ENCODE assay signal across 26 cellular contexts in the genomic region with DNA sequence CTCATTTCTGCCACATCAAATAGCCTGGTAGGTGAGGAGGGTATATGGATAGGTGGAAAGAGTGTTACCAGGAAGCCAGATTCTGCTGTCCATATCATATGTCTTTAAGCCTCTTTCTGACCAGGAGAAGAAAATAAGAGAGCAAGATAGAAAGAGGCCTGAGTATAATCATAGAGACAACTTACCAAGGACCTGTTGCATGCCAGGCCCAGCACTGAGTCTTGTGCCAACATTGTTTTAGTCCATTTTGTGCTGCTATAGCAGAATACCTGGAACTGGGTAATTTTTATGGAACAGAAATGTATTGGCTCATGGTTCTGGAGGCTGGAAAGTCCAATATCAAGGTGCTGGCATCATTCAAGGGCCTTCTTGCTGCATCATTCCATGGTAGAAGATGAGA. TPM values are rescaled to one million over a fixed set of nuclear protein-coding genes. Genes with fewer than 3 reads are reported as not detected.
"Had no signal": no experiment of that assay in that cellular context is flagged by ENCODE, and none has a peak within 500 bp of the region (broad histone marks: within the 10 kb centered on the region; RNA-seq: fewer than 3 reads in every experiment).

No MANE protein-coding gene starts in this region.

- ATAC-seq: HepG2, Panc1, PC-3, Right ventricle myocardium inferior, SK-N-SH treated with all-trans-retinoic acid at 6 μM for 48 hours had no signal

- DNase-seq: IMR-90, Kasumi-1, KG1, MM.1S, NCI-H1092 treated with DMSO at 0.1 percent for 48 hours, NCI-H1436, NCI-H187, NCI-H2029, NCI-H2081 treated with DMSO at 0.1 percent for 48 hours, NCI-H2171, NCI-H226, NCI-H446, NCI-H510A, NCI-H524 treated with DMSO at 0.1 percent for 48 hours, NCI-H69, NCI-H774, PC-3, SHP77 treated with DMSO at 0.1 percent for 48 hours, SJCRH30 had no signal

- H3K27ac ChIP-seq: SJCRH30 had no signal

- H3K36me3 ChIP-seq: SJCRH30 had no signal

- H3K4me3 ChIP-seq: SJCRH30 had no signal

- H3K27me3 ChIP-seq: SJCRH30 had no signal

RNA-seq across cellular contexts. Expression of gene ADA, which starts 7.3 kb away (rescaled TPM):
- total RNA-seq: HT-29 had no signal

RNA-seq across cellular contexts. Expression of gene CCN5, which starts 56.4 kb away (rescaled TPM):
- total RNA-seq: HepG2, HT-29, IMR-90, OCI-LY7, RPMI7951, SJCRH30 had no signal
- polyA plus RNA-seq: IMR-90 had no signal
